8 cellular contexts compared by ENCODE assay signal in the genomic region with DNA sequence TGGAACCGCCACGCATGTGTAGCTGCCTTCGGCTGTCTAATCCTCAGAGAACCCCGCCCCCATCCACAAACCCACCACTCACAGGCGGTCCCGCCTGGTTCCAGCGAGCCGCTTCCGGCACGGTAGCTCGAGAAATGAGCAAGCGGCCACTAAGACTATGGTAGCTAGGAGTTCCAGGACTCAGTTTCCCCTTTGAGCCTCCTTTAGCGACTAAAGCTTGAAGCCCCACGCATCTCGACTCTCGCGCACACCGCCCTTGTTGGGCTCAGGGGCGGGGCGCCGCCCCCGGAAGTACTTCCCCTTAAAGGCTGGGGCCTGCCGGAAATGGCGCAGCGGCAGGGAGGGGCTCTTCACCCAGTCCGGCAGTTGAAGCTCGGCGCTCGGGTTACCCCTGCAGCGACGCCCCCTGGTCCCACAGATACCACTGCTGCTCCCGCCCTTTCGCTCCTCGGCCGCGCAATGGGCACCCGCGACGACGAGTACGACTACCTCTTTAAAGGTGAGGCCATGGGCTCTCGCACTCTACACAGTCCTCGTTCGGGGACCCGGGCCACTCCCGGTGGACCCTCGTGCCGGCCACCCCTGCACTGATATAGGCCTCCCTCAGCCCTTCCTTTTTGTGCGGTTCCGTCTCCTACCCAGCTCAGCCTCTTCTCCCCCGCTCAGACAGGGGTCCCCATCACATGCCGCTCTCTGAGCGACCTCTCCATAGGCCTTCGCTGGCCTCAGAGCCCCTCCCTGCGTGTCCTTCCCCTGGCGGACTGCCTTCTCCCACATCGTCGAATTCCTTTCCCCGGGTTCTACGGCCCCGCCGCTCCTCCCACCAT. TPM values are rescaled to one million over a fixed set of nuclear protein-coding genes. Genes with fewer than 3 reads are reported as not detected.
DNase-seq lines count a peak whose midpoint lies in the region; ATAC-seq, FAIRE-seq and TF ChIP-seq lines count a peak whose summit lies in the region.

Gene RAB11A, plus strand, starts transcription at position 365 of the 827 bp plus-strand sequence. Its CDS starts 95 bp downstream, at position 460.

- H3K36me3 ChIP-seq in adrenal gland (replicated peaks in 1 of 2) (no peaks in the 10 kb centered on the region), heart right ventricle (peaks cover 0 to 4% (median 1%) of the 10 kb centered on the region in 9 donors), upper lobe of right lung (peaks cover 3% of the 10 kb centered on the region)

- ATAC-seq in HG02852 (IDR thresholded peaks at IDR 0.05; ENCODE audit: unreplicated experiment) (peak; percentile 82), T-cell (replicated peaks in 1 of 4) (peak; percentile 93 to 94 (median 94)), heart right ventricle (peak; percentile 98 to 99 (median 98)), upper lobe of right lung (peak; percentile 98)

- 0 to 1% (median 0%) methylated on average over 34 to 62 of the region's 62 CpGs for WGBS in adrenal gland, 4 donors
- 0% methylated on average over 61 to 62 of the region's 62 CpGs for WGBS in heart right ventricle, 2 donors

- H3K4me3 Mint-ChIP-seq in T-cell: peak within 1 kb of the TSS; percentile 95 to 100 (median 98)

- FAIRE-seq in GM12892 (lab: Jason Lieb, UNC): peak; percentile 90

- peak within 1 kb of the TSS; percentile 82 to 97 (median 93) for H3K27ac ChIP-seq in adrenal gland
- peak within 1 kb of the TSS; percentile 83 to 98 (median 95) for H3K27ac ChIP-seq in heart right ventricle
- peak within 1 kb of the TSS; percentile 96 for H3K27ac ChIP-seq in upper lobe of right lung

- H3K36me3 Mint-ChIP-seq in T-cell: peaks cover under 1% of the 10 kb centered on the region

- TF ChIP-seq CTCF in adrenal gland (IDR thresholded peaks at IDR 0.05) (peak in 3 of 6 experiments; percentile 21 to 41 (median 26)), heart right ventricle (IDR thresholded peaks at IDR 0.05) (peak in 8 of 9 donors; percentile 33 to 58 (median 40)), upper lobe of right lung (IDR thresholded peaks at IDR 0.05) (peak; percentile 29)

- H3K4me3 ChIP-seq in adrenal gland: peak within 1 kb of the TSS; percentile 28 to 97 (median 87)
- H3K4me3 ChIP-seq in heart right ventricle: peak within 1 kb of the TSS; percentile 73 to 100 (median 85)
- H3K4me3 ChIP-seq in upper lobe of right lung: peak within 1 kb of the TSS; percentile 70

- no peaks in the 10 kb centered on the region for H3K27me3 Mint-ChIP-seq in T-cell

- TF ChIP-seq POLR2A in GM12892 (IDR thresholded peaks at IDR 0.05; ENCODE audit: low read depth, low read length) (peak; percentile 94), adrenal gland (IDR thresholded peaks at IDR 0.05) (peak; percentile 85 to 94)

- H3K4me1 Mint-ChIP-seq in T-cell: peaks cover 28 to 39% (median 35%) of the 10 kb centered on the region in 3 donors

- intact Hi-C loops in adrenal gland (cut with DNase I): no loop called here
- intact Hi-C loops in heart right ventricle (cut with DNase I): loop anchor here in 5 of 10 donors (2.0 to 10.0 kb wide), 6 partner anchors 37 to 255 kb away; partner anchors contain the start of genes DENND4A (in 4 of the 5) and INTS14 (in 1 of the 5)
- intact Hi-C loops in posterior vena cava (cut with DNase I): no loop called here
- intact Hi-C loops in upper lobe of right lung (cut with DNase I): no loop called here

- DNase-seq in GM12892 (ENCODE audit: insufficient read length) (peak; percentile 86), NCI-H1436 treated with DMSO at 0.1 percent for 48 hours (lab: John Stamatoyannopoulos, UW) (peak; percentile 76), T-cell (peak; percentile 88 to 96 (median 92)), adrenal gland (peak; percentile 94 to 97 (median 96)), heart right ventricle (peak; percentile 95 to 96), posterior vena cava (ENCODE audit: low spot score) (peak; percentile 99), upper lobe of right lung (peak; percentile 98)

- CTCF ChIA-PET in T-cell (lab: Charles Lee): interaction anchor here in 1 of 2 donors (0.6 to 3.0 kb wide), 14 partner anchors 12 to 353 kb away, joined by 3 to 16 read pairs (median 4); partner anchors contain the start of gene INTS14

- POLR2A ChIA-PET in T-cell (lab: Charles Lee): interaction anchor here (0.5 to 1.7 kb wide), 12 partner anchors 9 to 238 kb away, joined by 3 to 14 read pairs (median 3); partner anchors contain the start of gene DENND4A (in 1 of the 2)

- H3K9me3 ChIP-seq in adrenal gland (replicated peaks in 1 of 3) (no peaks in the 10 kb centered on the region), heart right ventricle (no peaks in the 10 kb centered on the region), upper lobe of right lung (no peaks in the 10 kb centered on the region)

- H3K9me3 Mint-ChIP-seq in T-cell: no peaks in the 10 kb centered on the region

- H3K27ac Mint-ChIP-seq in T-cell: peak within 1 kb of the TSS; percentile 97

- peaks cover 10 to 30% of the 10 kb centered on the region in 2 donors for H3K4me1 ChIP-seq in adrenal gland (replicated peaks in 1 of 2)
- H3K4me1 ChIP-seq in heart right ventricle: peaks cover 0 to 37% (median 25%) of the 10 kb centered on the region in 9 donors
- H3K4me1 ChIP-seq in upper lobe of right lung: peaks cover 24% of the 10 kb centered on the region

- H3K27me3 ChIP-seq in adrenal gland: no peaks in the 10 kb centered on the region
- H3K27me3 ChIP-seq in heart right ventricle: no peaks in the 10 kb centered on the region
- H3K27me3 ChIP-seq in upper lobe of right lung: no peaks in the 10 kb centered on the region

RNA-seq across cellular contexts. Expression of gene RAB11A, which starts in this region (rescaled TPM):
- 239 TPM for polyA plus RNA-seq in GM12892 (2012; ENCODE audit: missing spikeins)
- total RNA-seq in T-cell: 100 to 1,000 TPM in 1 of 5 donors, 10 to 100 TPM in 4; 82.4 to 103 (median 97.5) TPM
- total RNA-seq in adrenal gland: 100 to 1,000 TPM; 219 to 437 (median 356) TPM
- 100 to 1,000 TPM in 2 of 3 donors, 10 to 100 TPM in 1; 45.7 to 705 (median 167) TPM for polyA plus RNA-seq in adrenal gland
- total RNA-seq in heart right ventricle: 100 to 1,000 TPM; 134 to 211 (median 150) TPM
- polyA plus RNA-seq in heart right ventricle: 100 to 1,000 TPM in 1 of 2 donors, 10 to 100 TPM in 1; 28.5 to 209 TPM
- 100 to 1,000 TPM; 176 to 182 TPM for total RNA-seq in posterior vena cava
- total RNA-seq in upper lobe of right lung: 221 TPM

Comparison
In these comparisons a context has a peak if more than half of its experiments do, and no peak if none do; other contexts are left out.
1. Peak in every context shown above with its lines: DNase-seq, ATAC-seq, H3K4me3 ChIP-seq and H3K27ac ChIP-seq.